Comparison of ENCODE assay signal across 1 cellular context in genomic region chr1:121131494-121131893, GRCh38. TPM values are rescaled to one million over a fixed set of nuclear protein-coding genes. Genes with fewer than 3 reads are reported as not detected.
"Had no signal": no experiment of that assay in that cellular context is flagged by ENCODE, and none has a peak within 500 bp of the region (broad histone marks: within the 10 kb centered on the region; RNA-seq: fewer than 3 reads in every experiment).

No MANE protein-coding gene starts in this region.

RNA-seq across cellular contexts. Expression of gene FAM72B, which starts 52.6 kb away (rescaled TPM):
- total RNA-seq: body of pancreas had no signal
